Comparison of ENCODE assay signal across 9 cellular contexts in genomic region chr4:56653461-56654237, GRCh38. TPM values are rescaled to one million over a fixed set of nuclear protein-coding genes. Genes with fewer than 3 reads are reported as not detected.
A peak's percentile ranks its signal among the peaks of the same experiment; 100 is the strongest.
DNase-seq lines count a peak whose midpoint lies in the region; ATAC-seq, FAIRE-seq and TF ChIP-seq lines count a peak whose summit lies in the region.
"Had no signal": no experiment of that assay in that cellular context is flagged by ENCODE, and none has a peak within 500 bp of the region (broad histone marks: within the 10 kb centered on the region; RNA-seq: fewer than 3 reads in every experiment).

No MANE protein-coding gene starts in this region.

- no peak for TF ChIP-seq CTCF in endothelial cell of umbilical vein (IDR thresholded peaks at IDR 0.05; ENCODE audit: extremely low read depth in 1 of 2, insufficient read depth in 1 of 2, low read depth in 1 of 2, low read length in 2 of 2)
- no peak for TF ChIP-seq CTCF in D721Med (IDR thresholded peaks at IDR 0.05; ENCODE audit: insufficient read depth, missing control alignments)

- POLR2A ChIA-PET in endothelial cell of umbilical vein (lab: Charles Lee), result no interaction called here

- H3K36me3 ChIP-seq in endothelial cell of umbilical vein (ENCODE audit: control insufficient read depth in 2 of 2, extremely low read depth in 1 of 2, insufficient read depth in 2 of 2, low read length in 2 of 2), result no peaks in the 10 kb centered on the region

- H3K9me3 ChIP-seq in T-helper 17 cell (ENCODE audit: control insufficient read depth, low read length, poor library complexity, severe bottlenecking) (no peaks in the 10 kb centered on the region), endothelial cell of umbilical vein (replicated peaks; ENCODE audit: control insufficient read depth, insufficient read depth, low read length) (no peaks in the 10 kb centered on the region)

- dilution Hi-C loops in endothelial cell of umbilical vein (cut with MboI; ENCODE audit: extremely low pct_ligation_motif_present, low sequenced_read_pairs), result no loop called here

- peaks cover 8% of the 10 kb centered on the region for H3K9me3 Mint-ChIP-seq in activated CD4-positive, alpha-beta T cell treated with anti-CD3 and anti-CD28 coated beads, Interleukin-2, amount 10 ng/mL, durations not matched to agents 24 days and 14 days

- peak; percentile 82 for DNase-seq in activated CD4-positive, alpha-beta T cell treated with anti-CD3 and anti-CD28 coated beads, Interleukin-2, amount 10 ng/mL, durations not matched to agents 24 days and 14 days
- DNase-seq in activated CD4-positive, alpha-beta T cell treated with anti-CD3 and anti-CD28 coated beads, Interleukin-2, amount 50 U/mL, for 1 hour, result no peak
- DNase-seq in T-helper 17 cell, result no peak
- DNase-seq in endothelial cell of umbilical vein (ENCODE audit: low read depth, low spot score), result peak; percentile 70
- DNase-seq in stimulated activated naive CD4-positive, alpha-beta T cell treated with Interleukin-2 at 50 U/mL for 16 hours (lab: John Stamatoyannopoulos, UW), result peak; percentile 32
- DNase-seq in D721Med (ENCODE audit: insufficient read length, low spot score), result no peak
- DNase-seq in GM19239 (ENCODE audit: insufficient read length, low spot score), result no peak
- DNase-seq in NCI-H2227 treated with DMSO at 0.1 percent for 48 hours (lab: John Stamatoyannopoulos, UW), result no peak
- DNase-seq: NCI-H1694 had no signal

- H3K4me2 ChIP-seq in endothelial cell of umbilical vein (ENCODE audit: insufficient read depth, low read length), result peak overlapping the region; percentile 59

- peak; percentile 83 for FAIRE-seq in endothelial cell of umbilical vein (lab: Jason Lieb, UNC)
- no peak for FAIRE-seq in D721Med (lab: Jason Lieb, UNC)
- FAIRE-seq in GM19239 (lab: Jason Lieb, UNC), result no peak

- H3K9ac ChIP-seq in endothelial cell of umbilical vein (replicated peaks; ENCODE audit: extremely low read depth, insufficient read depth, low read length), result no peak overlapping the region

- peaks cover 36% of the 10 kb centered on the region for H3K36me3 Mint-ChIP-seq in activated CD4-positive, alpha-beta T cell treated with anti-CD3 and anti-CD28 coated beads, Interleukin-2, amount 10 ng/mL, durations not matched to agents 24 days and 14 days (ENCODE audit: low read depth)
- peaks cover 3% of the 10 kb centered on the region for H3K36me3 Mint-ChIP-seq in T-helper 17 cell (ENCODE audit: low read depth)

- CTCF ChIA-PET in endothelial cell of umbilical vein (lab: Charles Lee), result interaction anchor here (1.1 to 3.6 kb wide), 5 partner anchors 13 to 510 kb away, joined by 3 to 25 read pairs (median 16); no protein-coding TSS in a partner anchor

- H3K9me1 ChIP-seq in endothelial cell of umbilical vein (replicated peaks; ENCODE audit: control insufficient read depth, extremely low read depth, insufficient read depth, low read length), result no peaks in the 10 kb centered on the region

- no peaks in the 10 kb centered on the region for H3K79me2 ChIP-seq in endothelial cell of umbilical vein (ENCODE audit: control insufficient read depth, insufficient read depth, low read length)

- no peaks in the 10 kb centered on the region for H4K20me1 ChIP-seq in endothelial cell of umbilical vein (replicated peaks; ENCODE audit: control insufficient read depth, extremely low read depth, insufficient read depth, low read length)

- peak overlapping the region; percentile 73 for H3K27ac Mint-ChIP-seq in activated CD4-positive, alpha-beta T cell treated with anti-CD3 and anti-CD28 coated beads, Interleukin-2, amount 10 ng/mL, durations not matched to agents 24 days and 14 days
- peak overlapping the region; percentile 93 for H3K27ac Mint-ChIP-seq in T-helper 17 cell

- H2AFZ ChIP-seq in endothelial cell of umbilical vein (ENCODE audit: low read depth, low read length), result peak overlapping the region; percentile 46

- intact Hi-C loops in activated CD4-positive, alpha-beta T cell treated with anti-CD3 and anti-CD28 coated beads, Interleukin-2, amount 10 ng/mL, durations not matched to agents 24 days and 14 days (cut with micrococcal nuclease), result loop anchor here (1.0 to 10.0 kb wide), 5 partner anchors 28 to 321 kb away; partner anchors contain the start of genes HOPX, NOA1, PAICS and POLR2B
- intact Hi-C loops in endothelial cell of umbilical vein (cut with micrococcal nuclease), result no loop called here

- peak overlapping the region; percentile 95 for H3K4me3 Mint-ChIP-seq in activated CD4-positive, alpha-beta T cell treated with anti-CD3 and anti-CD28 coated beads, Interleukin-2, amount 10 ng/mL, durations not matched to agents 24 days and 14 days
- H3K4me3 Mint-ChIP-seq in T-helper 17 cell, result peak overlapping the region; percentile 98

- H3K27ac ChIP-seq in endothelial cell of umbilical vein (ENCODE audit: insufficient read depth, low read depth, low read length), result no peak overlapping the region

- no TSS peak for BruUV-seq in endothelial cell of umbilical vein (replicated peaks; lab: Mats Ljungman, UMichigan)

- no peak overlapping the region for H3K4me3 ChIP-seq in endothelial cell of umbilical vein (replicated peaks in 1 of 3; ENCODE audit: insufficient read depth in 1 of 3, low read depth in 1 of 3, low read length in 3 of 3)

- H3K27me3 ChIP-seq in endothelial cell of umbilical vein (ENCODE audit: control insufficient read depth in 2 of 2, insufficient read depth in 2 of 2, low read length in 2 of 2), result peaks cover 0 to 9% of the 10 kb centered on the region in 2 experiments

- H3K4me1 Mint-ChIP-seq in activated CD4-positive, alpha-beta T cell treated with anti-CD3 and anti-CD28 coated beads, Interleukin-2, amount 10 ng/mL, durations not matched to agents 24 days and 14 days, result peaks cover 71% of the 10 kb centered on the region
- peaks cover 59% of the 10 kb centered on the region for H3K4me1 Mint-ChIP-seq in T-helper 17 cell

- peaks cover 26% of the 10 kb centered on the region for H3K4me1 ChIP-seq in endothelial cell of umbilical vein (ENCODE audit: control insufficient read depth, extremely low read depth, insufficient read depth, low read length)

- H3K27me3 Mint-ChIP-seq in activated CD4-positive, alpha-beta T cell treated with anti-CD3 and anti-CD28 coated beads, Interleukin-2, amount 10 ng/mL, durations not matched to agents 24 days and 14 days, result peaks cover 18% of the 10 kb centered on the region
- H3K27me3 Mint-ChIP-seq in T-helper 17 cell, result peaks cover 29% of the 10 kb centered on the region

- peak; percentile 26 for ATAC-seq in T-helper 17 cell

- TF ChIP-seq POLR2A in endothelial cell of umbilical vein (IDR thresholded peaks at IDR 0.05; ENCODE audit: low read depth, low read length), result peak; percentile 37

TF ChIP-seq in endothelial cell of umbilical vein, 7 proteins besides CTCF, POLR2A, EP300 and RAD21:
- no peak for TF ChIP-seq MAX (IDR thresholded peaks at IDR 0.05; ENCODE audit: insufficient read depth, insufficient read length)
- no peak for TF ChIP-seq MYC (IDR thresholded peaks at IDR 0.05; ENCODE audit: low read depth, low read length)
- no peak for TF ChIP-seq JUN (IDR thresholded peaks at IDR 0.05; ENCODE audit: borderline replicate concordance, insufficient read depth, insufficient read length, low read depth)
- no peak for TF ChIP-seq EZH2 (IDR thresholded peaks at IDR 0.05; ENCODE audit: borderline replicate concordance, low read depth, low read length, severe bottlenecking)
- TF ChIP-seq POLR2AphosphoS5 (IDR thresholded peaks at IDR 0.05; ENCODE audit: insufficient read depth, low read depth, low read length), result peak; percentile 71
- TF ChIP-seq FOS (IDR thresholded peaks at IDR 0.05; ENCODE audit: borderline replicate concordance, insufficient read depth, low read length), result peak; percentile 92
- TF ChIP-seq GATA2 (IDR thresholded peaks at IDR 0.05; ENCODE audit: insufficient read depth, insufficient read length, low read depth, low read length), result peak; percentile 41
TF ChIP-seq in endothelial cell of umbilical vein: peak in this region for 3.

RNA-seq across cellular contexts. Expression of gene HOPX, which starts 27.4 kb away (rescaled TPM):
- total RNA-seq in activated CD4-positive, alpha-beta T cell treated with anti-CD3 and anti-CD28 coated beads, Interleukin-2, amount 10 ng/mL, durations not matched to agents 24 days and 14 days, result 86.3 and 88.5 TPM in 2 replicates
- total RNA-seq in T-helper 17 cell, result 10 to 100 TPM; 17.6 to 30.7 TPM
- total RNA-seq in endothelial cell of umbilical vein, result 0.62 and 5.8 TPM in 2 replicates
- 2.3 and 3.8 TPM in 2 replicates for polyA plus RNA-seq in endothelial cell of umbilical vein
- polyA plus RNA-seq in endothelial cell of umbilical vein (2011; cell fraction: cytosol; rRNA removed), result 6.4 and 8.8 TPM in 2 replicates
- 2.8 and 3.1 TPM in 2 replicates for polyA plus RNA-seq in endothelial cell of umbilical vein (2011; cell fraction: nucleus; rRNA removed)
- polyA plus RNA-seq in endothelial cell of umbilical vein (2012), result 2.8 and 8.4 TPM in 2 replicates
- polyA minus RNA-seq in endothelial cell of umbilical vein, result 0.63 and 1.1 TPM in 2 replicates
- polyA minus RNA-seq in endothelial cell of umbilical vein (2011; cell fraction: cytosol; rRNA and poly(A)+ RNA removed), result not detected
- 0.48 and 0.53 TPM in 2 replicates for polyA minus RNA-seq in endothelial cell of umbilical vein (2011; cell fraction: nucleus; rRNA and poly(A)+ RNA removed)

Comparison
In these comparisons a context has a peak if more than half of its experiments do, and no peak if none do; other contexts are left out.
1. DNase-seq: peak in activated CD4-positive, alpha-beta T cell treated with anti-CD3 and anti-CD28 coated beads, Interleukin-2, amount 10 ng/mL, durations not matched to agents 24 days and 14 days (single experiment), endothelial cell of umbilical vein (single experiment) and stimulated activated naive CD4-positive, alpha-beta T cell treated with Interleukin-2 at 50 U/mL for 16 hours (single experiment); none in activated CD4-positive, alpha-beta T cell treated with anti-CD3 and anti-CD28 coated beads, Interleukin-2, amount 50 U/mL, for 1 hour (single experiment), T-helper 17 cell (0 of 3), D721Med (single experiment), GM19239 (single experiment) and NCI-H2227 treated with DMSO at 0.1 percent for 48 hours (single experiment).